In the genomic region with DNA sequence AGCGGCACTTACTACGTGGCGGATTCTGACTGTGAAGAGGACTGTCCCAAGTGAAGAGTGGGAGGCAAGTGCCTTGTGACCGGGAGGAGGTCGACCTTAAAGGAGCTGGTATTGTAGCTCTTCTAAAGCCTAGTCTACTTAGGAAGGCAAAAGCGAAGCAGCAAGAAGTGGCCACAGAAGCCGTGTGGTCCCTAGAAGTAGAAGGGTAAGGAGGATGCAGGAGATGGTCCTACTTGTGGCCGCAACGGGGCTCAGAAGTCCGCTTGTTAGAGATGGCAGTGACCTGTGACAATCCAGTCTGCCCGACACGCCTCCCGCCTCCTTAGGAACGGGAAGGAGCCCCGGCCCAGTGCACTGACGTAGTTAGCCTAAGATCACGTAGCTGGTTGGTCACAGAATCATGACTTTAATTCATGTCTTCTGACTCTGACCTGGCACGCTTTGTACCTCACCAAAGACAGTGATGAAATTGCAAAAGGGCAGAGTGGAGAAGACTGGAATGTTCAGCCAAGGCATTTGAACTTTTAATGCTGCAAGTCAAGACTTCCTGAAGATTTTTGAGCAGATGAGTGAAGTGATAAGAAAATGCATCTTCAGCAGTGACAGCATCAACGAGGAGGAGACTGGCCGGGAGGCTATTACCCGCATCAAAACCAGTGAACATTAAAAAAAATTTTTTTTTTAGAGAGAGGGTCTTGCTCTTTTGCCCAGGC, we compare ENCODE assay signal across 8 cellular contexts. TPM values are rescaled to one million over a fixed set of nuclear protein-coding genes. Genes with fewer than 3 reads are reported as not detected.
DNase-seq lines count a peak whose midpoint lies in the region; ATAC-seq and TF ChIP-seq lines count a peak whose summit lies in the region.

No MANE protein-coding gene starts in this region.

- no peaks in the 10 kb centered on the region for H3K27me3 Mint-ChIP-seq in activated CD4-positive, alpha-beta T cell treated with anti-CD3 and anti-CD28 coated beads for 36 hours

- intact Hi-C loops in activated CD4-positive, alpha-beta T cell treated with anti-CD3 and anti-CD28 coated beads for 36 hours (cut with DNase I, micrococcal nuclease), result loop anchor here (1.0 to 5.0 kb wide), 9 partner anchors 10 to 571 kb away; a partner anchor contains a TSS
- intact Hi-C loops in lower leg skin (cut with DNase I; ENCODE audit: low total_unique reads), result no loop called here

- no peak overlapping the region for H3K27ac Mint-ChIP-seq in activated CD4-positive, alpha-beta T cell treated with anti-CD3 and anti-CD28 coated beads for 36 hours

- no peak overlapping the region for H3K4me3 Mint-ChIP-seq in activated CD4-positive, alpha-beta T cell treated with anti-CD3 and anti-CD28 coated beads for 36 hours

- ATAC-seq in GM18505 (IDR thresholded peaks at IDR 0.05; ENCODE audit: unreplicated experiment), result peak; percentile 29
- ATAC-seq in HG02938 (IDR thresholded peaks at IDR 0.05; ENCODE audit: unreplicated experiment), result peak; percentile 33
- ATAC-seq in activated CD4-positive, alpha-beta T cell treated with anti-CD3 and anti-CD28 coated beads for 36 hours, result peak; percentile 57

- POLR2A ChIA-PET in activated CD4-positive, alpha-beta T cell treated with anti-CD3 and anti-CD28 coated beads for 36 hours (lab: Charles Lee), result interaction anchor here (0.5 to 2.2 kb wide), 8 partner anchors 15 to 73 kb away, joined by 3 to 19 read pairs (median 5); a partner anchor contains a TSS

- H3K4me1 Mint-ChIP-seq in activated CD4-positive, alpha-beta T cell treated with anti-CD3 and anti-CD28 coated beads for 36 hours, result peaks cover 18% of the 10 kb centered on the region

- H3K9me3 Mint-ChIP-seq in activated CD4-positive, alpha-beta T cell treated with anti-CD3 and anti-CD28 coated beads for 36 hours (ENCODE audit: low read depth), result no peaks in the 10 kb centered on the region

- WGBS in lower leg skin, 2 donors, result 1% methylated on average over 21 of the region's 21 CpGs

- CTCF ChIA-PET in activated CD4-positive, alpha-beta T cell treated with anti-CD3 and anti-CD28 coated beads for 36 hours (lab: Charles Lee), result interaction anchor here (0.5 to 2.1 kb wide), 7 partner anchors 17 to 65 kb away, joined by 3 to 6 read pairs (median 3); no protein-coding TSS in a partner anchor

- peak overlapping the region; percentile 44 for H3K4me3 ChIP-seq in lower leg skin (ENCODE audit: low read depth, poor library complexity, severe bottlenecking)

- TF ChIP-seq POLR2A in GM18505 (IDR thresholded peaks at IDR 0.05; ENCODE audit: borderline replicate concordance, extremely low read depth, insufficient read depth, insufficient read length) (peak; percentile 85), lower leg skin (IDR thresholded peaks at IDR 0.05) (peak in 1 of 2 donors; percentile 42)

- DNase-seq in 8988T, result peak; percentile 34
- DNase-seq in NCI-H226, result peak; percentile 70
- DNase-seq in activated CD4-positive, alpha-beta T cell treated with anti-CD3 and anti-CD28 coated beads for 36 hours, result peak; percentile 93
- peak; percentile 97 for DNase-seq in dermis blood vessel endothelial cell
- DNase-seq in lower leg skin (ENCODE audit: low spot score in 2 of 2), result peak; percentile 96 to 98
- peak; percentile 62 to 79 (median 77) for DNase-seq in stimulated activated CD4-positive, alpha-beta T cell treated with anti-CD3 and anti-CD28 coated beads, TNF-alpha, amount 100 ng/mL, for 48 hours (ENCODE audit: low read depth in 3 of 3)

- no peak for TF ChIP-seq CTCF in lower leg skin (IDR thresholded peaks at IDR 0.05)

- no peaks in the 10 kb centered on the region for H3K36me3 Mint-ChIP-seq in activated CD4-positive, alpha-beta T cell treated with anti-CD3 and anti-CD28 coated beads for 36 hours (ENCODE audit: low read depth)

RNA-seq across cellular contexts. Expression of a gene that starts 0.7 kb away (rescaled TPM):
- total RNA-seq in activated CD4-positive, alpha-beta T cell treated with anti-CD3 and anti-CD28 coated beads for 36 hours, result 10 to 100 TPM; 15.9 to 25.1 TPM
- 19.7 and 30.1 TPM in 2 replicates for total RNA-seq in dermis blood vessel endothelial cell
- 10 to 100 TPM; 16.4 to 29.9 (median 18.6) TPM for total RNA-seq in lower leg skin

Comparison
In these comparisons a context has a peak if more than half of its experiments do, and no peak if none do; other contexts are left out.
1. Peak in every context shown above with its lines: DNase-seq, ATAC-seq and H3K4me3 ChIP-seq.
2. DNase-seq: peak in every context shown above with its lines; median percentile 97 in dermis blood vessel endothelial cell; 97 in lower leg skin; 93 in activated CD4-positive, alpha-beta T cell treated with anti-CD3 and anti-CD28 coated beads for 36 hours; 77 in stimulated activated CD4-positive, alpha-beta T cell treated with anti-CD3 and anti-CD28 coated beads, TNF-alpha, amount 100 ng/mL, for 48 hours; 70 in NCI-H226; 34 in 8988T.